Comparison of ENCODE assay signal across 8 cellular contexts in the genomic region with DNA sequence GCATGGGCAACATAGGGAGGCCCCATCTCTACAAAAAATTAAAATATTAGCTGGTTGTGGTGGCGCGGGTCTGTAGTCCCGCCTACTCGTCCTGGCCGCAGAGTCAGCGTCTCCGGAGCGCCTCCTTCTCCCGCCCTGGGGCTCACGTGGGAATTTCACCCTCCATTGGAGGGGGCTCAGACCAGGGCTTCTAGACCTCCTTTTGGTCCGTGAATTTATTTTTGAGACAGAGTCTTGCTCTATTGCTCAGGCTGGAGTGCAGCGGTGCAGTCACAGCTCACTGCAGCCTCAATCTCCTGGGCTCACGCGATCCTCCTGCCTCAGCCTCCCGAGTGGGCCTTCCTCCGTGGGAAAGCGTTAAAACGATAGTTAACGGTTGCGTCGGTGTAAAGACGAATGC. TPM values are rescaled to one million over a fixed set of nuclear protein-coding genes. Genes with fewer than 3 reads are reported as not detected.
DNase-seq lines count a peak whose midpoint lies in the region; ATAC-seq and TF ChIP-seq lines count a peak whose summit lies in the region.

No MANE protein-coding gene starts in this region.

- H3K27ac ChIP-seq in OCI-LY1 (ENCODE audit: low read depth, low read length, poor library complexity, severe bottlenecking) (no peak overlapping the region), lower lobe of right lung (peak overlapping the region; percentile 67), tibial nerve (peak overlapping the region in 3 of 4 donors; percentile 81 to 92 (median 83))

- H3K4me2 ChIP-seq in OCI-LY1 (ENCODE audit: low read length) = peak overlapping the region; percentile 37; the same call in 1 of the 2 replicates

- WGBS in tibial nerve, 2 donors = 2% methylated on average over 21 to 22 of the region's 22 CpGs

- H3K36me3 ChIP-seq in OCI-LY1 (ENCODE audit: insufficient read depth, low read length) = 0 out of 2 replicates have a peak, but pooled peaks cover 3% of the 10 kb centered on the region
- H3K36me3 ChIP-seq in lower lobe of right lung = peaks cover 4% of the 10 kb centered on the region
- H3K36me3 ChIP-seq in tibial nerve = no peaks in the 10 kb centered on the region

- no peak overlapping the region; the same call in 1 of the 2 replicates for H3K9ac ChIP-seq in OCI-LY1 (ENCODE audit: low read length)

- TF ChIP-seq CTCF in GM10266 (IDR thresholded peaks at IDR 0.05; ENCODE audit: control insufficient read depth, insufficient read depth, low read depth, missing control alignments) = no peak
- no peak for TF ChIP-seq CTCF in OCI-LY1 (IDR thresholded peaks at IDR 0.05; ENCODE audit: low read length)
- no peak for TF ChIP-seq CTCF in lower lobe of right lung (IDR thresholded peaks at IDR 0.05)
- peak in 1 of 5 experiments; percentile 10 for TF ChIP-seq CTCF in tibial nerve (IDR thresholded peaks at IDR 0.05)

- TF ChIP-seq EP300 in tibial nerve (IDR thresholded peaks at IDR 0.05) = peak in 1 of 2 donors; percentile 21

- no peaks in the 10 kb centered on the region for H3K79me2 ChIP-seq in OCI-LY1 (ENCODE audit: insufficient read depth, low read length)

- no peaks in the 10 kb centered on the region for H3K9me3 ChIP-seq in OCI-LY1 (ENCODE audit: low read length)
- no peaks in the 10 kb centered on the region for H3K9me3 ChIP-seq in lower lobe of right lung
- no peaks in the 10 kb centered on the region for H3K9me3 ChIP-seq in tibial nerve

- peaks cover 16% of the 10 kb centered on the region for H3K4me1 ChIP-seq in OCI-LY1 (ENCODE audit: insufficient read depth, low read length, severe bottlenecking)
- peaks cover 22% of the 10 kb centered on the region for H3K4me1 ChIP-seq in lower lobe of right lung
- peaks cover 0 to 42% (median 12%) of the 10 kb centered on the region in 4 donors for H3K4me1 ChIP-seq in tibial nerve

- intact Hi-C loops in lower lobe of right lung (cut with DNase I) = no loop called here

- 0 out of 2 replicates have a peak, but pooled peaks cover 13% of the 10 kb centered on the region for H3F3A ChIP-seq in OCI-LY1 (ENCODE audit: insufficient read depth, low read length)

- no peak overlapping the region for H2AFZ ChIP-seq in OCI-LY1 (ENCODE audit: low read length)

- no peaks in the 10 kb centered on the region for H3K9me2 ChIP-seq in OCI-LY1 (ENCODE audit: low read depth, low read length)

- DNase-seq in AG08395 (ENCODE audit: low spot score) (peak; percentile 67), GM10266 (ENCODE audit: extremely low spot score) (peak; percentile 71), cerebellum (ENCODE audit: low spot score) (peak; percentile 66), lower lobe of right lung (no peak), tibial nerve (ENCODE audit: low spot score in 2 of 2) (no peak), T1000 (lab: John Stamatoyannopoulos, UW) (no peak)

- H3K27me3 ChIP-seq in OCI-LY1 (ENCODE audit: insufficient read depth, low read length) (no peaks in the 10 kb centered on the region; the same call in 1 of the 2 replicates), lower lobe of right lung (ENCODE audit: low read depth) (no peaks in the 10 kb centered on the region), tibial nerve (no peaks in the 10 kb centered on the region)

- TF ChIP-seq POLR2A in tibial nerve (IDR thresholded peaks at IDR 0.05) = no peak

- H4K20me1 ChIP-seq in OCI-LY1 (ENCODE audit: insufficient read depth, low read length) = no peaks in the 10 kb centered on the region

- H3K4me3 ChIP-seq in OCI-LY1 (ENCODE audit: low read depth, low read length, poor library complexity, severe bottlenecking) = no peak overlapping the region
- H3K4me3 ChIP-seq in lower lobe of right lung = peak overlapping the region; percentile 55
- H3K4me3 ChIP-seq in tibial nerve = peak overlapping the region; percentile 40 to 83 (median 44)

- ATAC-seq in lower lobe of right lung = no peak
- no peak for ATAC-seq in esophagus mucosa

RNA-seq across cellular contexts. Expression of a gene that starts 0.4 kb away (rescaled TPM):
- total RNA-seq in cerebellum (19.1 TPM), lower lobe of right lung (42.3 TPM), tibial nerve (10 to 100 TPM; 26.7 to 99.6 (median 47.8) TPM), esophagus mucosa (25.3 TPM)

RNA-seq across cellular contexts. Expression of a gene that starts 5.1 kb away (rescaled TPM):
- total RNA-seq in cerebellum (5.6 TPM), lower lobe of right lung (10.1 TPM), tibial nerve (10 to 100 TPM; 20.3 to 68.4 (median 33.6) TPM), esophagus mucosa (8.4 TPM)

RNA-seq across cellular contexts. Expression of a gene that starts 14.8 kb away (rescaled TPM):
- 17.5 TPM for total RNA-seq in cerebellum
- total RNA-seq in lower lobe of right lung = 55.8 TPM
- 10 to 100 TPM; 22.7 to 69.3 (median 36.7) TPM for total RNA-seq in tibial nerve
- 14.5 TPM for total RNA-seq in esophagus mucosa

RNA-seq across cellular contexts. Expression of a gene that starts 26.3 kb away (rescaled TPM):
- total RNA-seq in cerebellum = 26.2 TPM
- total RNA-seq in lower lobe of right lung = 43.4 TPM
- 10 to 100 TPM; 45.1 to 79.5 (median 65.3) TPM for total RNA-seq in tibial nerve
- total RNA-seq in esophagus mucosa = 50.8 TPM

RNA-seq across cellular contexts. Expression of a gene that starts 28.8 kb away (rescaled TPM):
- total RNA-seq in cerebellum = 29.2 TPM
- total RNA-seq in lower lobe of right lung = 32.2 TPM
- total RNA-seq in tibial nerve = 100 to 1,000 TPM in 1 of 4 donors, 10 to 100 TPM in 3; 30.2 to 128 (median 54.6) TPM
- total RNA-seq in esophagus mucosa = 6.3 TPM

Comparison
In these comparisons a context has a peak if more than half of its experiments do, and no peak if none do; other contexts are left out.
1. DNase-seq: peak in AG08395 (single experiment), GM10266 (single experiment) and cerebellum (single experiment); none in lower lobe of right lung (single experiment), tibial nerve (0 of 2) and T1000 (single experiment).